In genomic region chr7:152910545-152911013, GRCh38 we compare ENCODE assay signal across 23 cellular contexts.
DNase-seq lines count a peak whose midpoint lies in the region; FAIRE-seq and TF ChIP-seq lines count a peak whose summit lies in the region.
"Had no signal": no experiment of that assay in that cellular context is flagged by ENCODE, and none has a peak within 500 bp of the region (broad histone marks: within the 10 kb centered on the region; RNA-seq: fewer than 3 reads in every experiment).

No MANE protein-coding gene starts in this region.

- H3K27ac ChIP-seq in uterus, result no peak overlapping the region
- H3K27ac ChIP-seq: lower lobe of right lung, tibial artery, VCaP had no signal

- peaks cover 0 to 7% of the 10 kb centered on the region in 2 donors for H3K27me3 ChIP-seq in uterus
- H3K27me3 ChIP-seq: tibial artery had no signal

- no peaks in the 10 kb centered on the region for H3K4me1 ChIP-seq in uterus
- H3K4me1 ChIP-seq: lower lobe of right lung, tibial artery had no signal

- no peak for TF ChIP-seq POLR2A in uterus (IDR thresholded peaks at IDR 0.05)

- peak; percentile 75 for DNase-seq in DMS153 (lab: John Stamatoyannopoulos, UW)
- peak; percentile 68 for DNase-seq in NCI-H1092 treated with DMSO at 0.1 percent for 48 hours (lab: John Stamatoyannopoulos, UW)
- DNase-seq in NCI-H345 treated with DMSO at 0.1 percent for 48 hours (lab: John Stamatoyannopoulos, UW; ENCODE audit: unreplicated experiment), result peak; percentile 92
- peak; percentile 20 for DNase-seq in mesenteric fat pad (ENCODE audit: low spot score)
- DNase-seq in uterus, result no peak
- DNase-seq in frontal cortex (ENCODE audit: low spot score in 2 of 2), result no peak
- DNase-seq in superior temporal gyrus (ENCODE audit: extremely low spot score), result no peak
- DNase-seq in islet precursor cell, result no peak
- DNase-seq: activated CD4-positive, alpha-beta T cell treated with anti-CD3 and anti-CD28 coated beads, Interleukin-2, amount 50 U/mL, for 1 hour; activated CD8-positive, alpha-beta memory T cell treated with anti-CD3 and anti-CD28 coated beads, Interleukin-2, amount 10 ng/mL, durations not matched to agents 7 days and 5 days; activated naive CD4-positive, alpha-beta T cell treated with anti-CD3 and anti-CD28 coated beads, Interleukin-2, amount 50 U/mL, for 16 hours; activated T-cell treated with anti-CD3 and anti-CD28 coated beads, Interleukin-2, amount 50 U/mL, for 72 hours; lower lobe of right lung; NCI-H82; nephron progenitor cell; PC-3; posterior cingulate gyrus; Right ventricle myocardium superior; stimulated activated naive CD8-positive, alpha-beta T cell treated with anti-CD3 and anti-CD28 coated beads, Interleukin-15, Interleukin-2, amounts not matched to agents 100 U/mL and 50 U/mL, for 24 hours; tibial artery had no signal

- TF ChIP-seq CTCF in uterus (IDR thresholded peaks at IDR 0.05), result no peak

- no peaks in the 10 kb centered on the region for H3K36me3 ChIP-seq in uterus
- H3K36me3 ChIP-seq: lower lobe of right lung, tibial artery had no signal

- no peaks in the 10 kb centered on the region for H3K9me3 ChIP-seq in uterus
- H3K9me3 ChIP-seq: lower lobe of right lung, tibial artery had no signal

- intact Hi-C loops in uterus (cut with DNase I; ENCODE audit: low total_unique reads), result no loop called here

- no peak for FAIRE-seq in frontal cortex (lab: Jason Lieb, UNC)
- FAIRE-seq: G401.6, keratinocyte had no signal

- no peak overlapping the region for H3K4me3 ChIP-seq in uterus
- H3K4me3 ChIP-seq: lower lobe of right lung, tibial artery had no signal

Comparison
In these comparisons a context has a peak if more than half of its experiments do, and no peak if none do; other contexts are left out.
1. DNase-seq: peak in DMS153 (single experiment), NCI-H1092 treated with DMSO at 0.1 percent for 48 hours (single experiment), NCI-H345 treated with DMSO at 0.1 percent for 48 hours (single experiment) and mesenteric fat pad (single experiment); none in uterus (0 of 2), frontal cortex (0 of 2), superior temporal gyrus (single experiment) and islet precursor cell (single experiment).